20 cellular contexts compared by ENCODE assay signal in the genomic region with DNA sequence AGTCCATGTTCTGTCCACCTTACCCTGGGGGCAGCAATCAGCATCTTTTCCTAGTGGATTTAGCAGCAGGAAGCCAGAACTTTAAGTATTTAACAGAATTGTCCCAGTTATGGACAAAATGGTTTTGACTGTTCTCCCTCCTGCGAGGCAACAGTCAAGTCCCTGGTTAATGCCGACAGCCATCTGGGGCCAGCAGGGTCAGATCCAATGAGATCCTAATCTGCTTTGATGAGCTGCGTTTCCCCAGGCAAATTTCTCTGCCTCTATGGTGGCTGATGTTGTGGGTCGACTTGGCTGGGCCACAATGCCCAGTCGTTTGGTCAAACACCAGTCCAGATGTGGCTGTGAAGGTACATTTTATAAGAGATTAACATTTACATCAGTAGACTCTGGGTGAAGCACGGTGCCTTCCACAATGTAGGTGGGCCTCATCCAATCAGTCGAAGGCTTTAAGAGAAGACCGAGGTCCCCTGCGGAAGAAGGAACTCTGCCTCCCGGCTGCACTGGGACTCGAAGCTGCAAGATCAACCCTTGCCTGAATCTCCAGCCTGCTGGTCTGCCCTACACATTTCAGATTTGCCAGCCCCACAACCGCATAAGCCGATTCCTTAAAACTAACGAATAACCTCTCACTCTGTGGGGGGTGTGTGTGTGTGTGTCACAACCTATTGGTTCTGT.
DNase-seq lines count a peak whose midpoint lies in the region; ATAC-seq and TF ChIP-seq lines count a peak whose summit lies in the region.
"Had no signal": no experiment of that assay in that cellular context is flagged by ENCODE, and none has a peak within 500 bp of the region (broad histone marks: within the 10 kb centered on the region; RNA-seq: fewer than 3 reads in every experiment).

No MANE protein-coding gene starts in this region.

- H3K9me3 ChIP-seq in spleen: peaks cover 0 to 16% (median 0%) of the 10 kb centered on the region in 8 donors
- H3K9me3 ChIP-seq: Peyer's patch had no signal

- H3K4me1 ChIP-seq in spleen: no peaks in the 10 kb centered on the region
- H3K4me1 ChIP-seq: BLaER1, Peyer's patch had no signal

- H3K36me3 Mint-ChIP-seq in CD14-positive monocyte: no peaks in the 10 kb centered on the region
- no peaks in the 10 kb centered on the region for H3K36me3 Mint-ChIP-seq in endothelial cell (ENCODE audit: low read depth, unreplicated experiment)
- H3K36me3 Mint-ChIP-seq in progenitor cell of endocrine pancreas (ENCODE audit: insufficient read depth): no peaks in the 10 kb centered on the region

- H3K27me3 Mint-ChIP-seq in CD14-positive monocyte (ENCODE audit: low read depth in 3 of 3): peaks cover 7 to 36% (median 16%) of the 10 kb centered on the region in 3 donors
- peaks cover 4% of the 10 kb centered on the region for H3K27me3 Mint-ChIP-seq in endothelial cell (ENCODE audit: unreplicated experiment)
- no peaks in the 10 kb centered on the region for H3K27me3 Mint-ChIP-seq in progenitor cell of endocrine pancreas

- no peaks in the 10 kb centered on the region for H3K4me1 Mint-ChIP-seq in CD14-positive monocyte
- peaks cover 6% of the 10 kb centered on the region for H3K4me1 Mint-ChIP-seq in endothelial cell (ENCODE audit: unreplicated experiment)
- H3K4me1 Mint-ChIP-seq in progenitor cell of endocrine pancreas (ENCODE audit: low read depth): peaks cover 18% of the 10 kb centered on the region

- 81 to 89% (median 86%) methylated on average over 13 to 14 of the region's 14 CpGs for WGBS in spleen, 5 donors

- DNase-seq in CD14-positive monocyte (ENCODE audit: low spot score): peak; percentile 18
- peak; percentile 57 for DNase-seq in NCI-H146 treated with DMSO at 0.1 percent for 48 hours (lab: John Stamatoyannopoulos, UW; ENCODE audit: unreplicated experiment)
- peak; percentile 0 for DNase-seq in endothelial cell (ENCODE audit: low spot score)
- DNase-seq in progenitor cell of endocrine pancreas (ENCODE audit: low spot score, unreplicated experiment): no peak
- no peak for DNase-seq in spleen
- DNase-seq in NCI-H524 treated with DMSO at 0.1 percent for 48 hours (lab: John Stamatoyannopoulos, UW): no peak
- DNase-seq: Calu3; DMS53; EL; H7; NCI-H1417 treated with DMSO at 0.1 percent for 48 hours; NCI-H2029; NCI-H2171; NCI-H526 treated with DMSO at 0.1 percent for 48 hours; NK-92 treated with Interleukin-12 subunit alpha and Interleukin-12 subunit beta, amount 100 ng/mL, for 24 hours; Peyer's patch had no signal

- no peak overlapping the region for H3K4me3 ChIP-seq in spleen
- H3K4me3 ChIP-seq: BLaER1, Peyer's patch had no signal

- H3K36me3 ChIP-seq in spleen: peaks cover 0 to 11% (median 0%) of the 10 kb centered on the region in 6 donors
- H3K36me3 ChIP-seq: Peyer's patch had no signal

- peaks cover 0 to 14% (median 4%) of the 10 kb centered on the region in 7 donors for H3K9me3 Mint-ChIP-seq in CD14-positive monocyte
- H3K9me3 Mint-ChIP-seq in endothelial cell (ENCODE audit: unreplicated experiment): no peaks in the 10 kb centered on the region
- peaks cover 3% of the 10 kb centered on the region for H3K9me3 Mint-ChIP-seq in progenitor cell of endocrine pancreas (ENCODE audit: low read depth)
- H3K9me3 Mint-ChIP-seq: CD8-positive, alpha-beta T cell had no signal

- no peak for TF ChIP-seq CTCF in CD14-positive monocyte (IDR thresholded peaks at IDR 0.05)
- no peak for TF ChIP-seq CTCF in endothelial cell (IDR thresholded peaks at IDR 0.05; ENCODE audit: unreplicated experiment)
- no peak for TF ChIP-seq CTCF in progenitor cell of endocrine pancreas (IDR thresholded peaks at IDR 0.05; ENCODE audit: unreplicated experiment)
- no peak for TF ChIP-seq CTCF in spleen (IDR thresholded peaks at IDR 0.05 in 8 of 11, conservative IDR thresholded peaks at IDR 0.05 in 3 of 11)

- H3K27ac Mint-ChIP-seq in CD14-positive monocyte: no peak overlapping the region
- no peak overlapping the region for H3K27ac Mint-ChIP-seq in endothelial cell (ENCODE audit: unreplicated experiment)
- H3K27ac Mint-ChIP-seq in progenitor cell of endocrine pancreas: peak overlapping the region; percentile 4
- H3K27ac Mint-ChIP-seq: CD8-positive, alpha-beta T cell had no signal

- intact Hi-C loops in CD14-positive monocyte (cut with micrococcal nuclease) (no loop called here), spleen (cut with DNase I; ENCODE audit: low total_unique reads) (no loop called here)

- ATAC-seq in GM18868 (IDR thresholded peaks at IDR 0.05; ENCODE audit: unreplicated experiment): no peak
- ATAC-seq: CD8-positive, alpha-beta T cell had no signal

- no peak overlapping the region for H3K4me3 Mint-ChIP-seq in CD14-positive monocyte
- no peak overlapping the region for H3K4me3 Mint-ChIP-seq in endothelial cell (ENCODE audit: unreplicated experiment)
- no peak overlapping the region for H3K4me3 Mint-ChIP-seq in progenitor cell of endocrine pancreas (ENCODE audit: low read depth)
- H3K4me3 Mint-ChIP-seq: CD8-positive, alpha-beta T cell had no signal

- H3K27me3 ChIP-seq in spleen (replicated peaks in 1 of 7): peaks cover 0 to 42% (median 4%) of the 10 kb centered on the region in 7 donors
- H3K27me3 ChIP-seq: BLaER1, Peyer's patch had no signal

- H3K27ac ChIP-seq in spleen: no peak overlapping the region
- H3K27ac ChIP-seq: BLaER1, KMS-11, Peyer's patch had no signal

- no peak for TF ChIP-seq POLR2A in spleen (IDR thresholded peaks at IDR 0.05)

Comparison
In these comparisons a context has a peak if more than half of its experiments do, and no peak if none do; other contexts are left out.
1. DNase-seq: peak in CD14-positive monocyte (single experiment), NCI-H146 treated with DMSO at 0.1 percent for 48 hours (single experiment) and endothelial cell (single experiment); none in progenitor cell of endocrine pancreas (single experiment), spleen (single experiment) and NCI-H524 treated with DMSO at 0.1 percent for 48 hours (single experiment).